In genomic region chr1:109565241-109565640, GRCh38 we compare ENCODE assay signal across 1 cellular context.
TF ChIP-seq lines count a peak whose summit lies in the region.

No MANE protein-coding gene starts in this region.

TF ChIP-seq in H1, 55 proteins besides CTCF, POLR2A, EP300 and RAD21:
- no peak for TF ChIP-seq CHD2 (IDR thresholded peaks at IDR 0.05; ENCODE audit: low read length)
- TF ChIP-seq, protein P1, sequence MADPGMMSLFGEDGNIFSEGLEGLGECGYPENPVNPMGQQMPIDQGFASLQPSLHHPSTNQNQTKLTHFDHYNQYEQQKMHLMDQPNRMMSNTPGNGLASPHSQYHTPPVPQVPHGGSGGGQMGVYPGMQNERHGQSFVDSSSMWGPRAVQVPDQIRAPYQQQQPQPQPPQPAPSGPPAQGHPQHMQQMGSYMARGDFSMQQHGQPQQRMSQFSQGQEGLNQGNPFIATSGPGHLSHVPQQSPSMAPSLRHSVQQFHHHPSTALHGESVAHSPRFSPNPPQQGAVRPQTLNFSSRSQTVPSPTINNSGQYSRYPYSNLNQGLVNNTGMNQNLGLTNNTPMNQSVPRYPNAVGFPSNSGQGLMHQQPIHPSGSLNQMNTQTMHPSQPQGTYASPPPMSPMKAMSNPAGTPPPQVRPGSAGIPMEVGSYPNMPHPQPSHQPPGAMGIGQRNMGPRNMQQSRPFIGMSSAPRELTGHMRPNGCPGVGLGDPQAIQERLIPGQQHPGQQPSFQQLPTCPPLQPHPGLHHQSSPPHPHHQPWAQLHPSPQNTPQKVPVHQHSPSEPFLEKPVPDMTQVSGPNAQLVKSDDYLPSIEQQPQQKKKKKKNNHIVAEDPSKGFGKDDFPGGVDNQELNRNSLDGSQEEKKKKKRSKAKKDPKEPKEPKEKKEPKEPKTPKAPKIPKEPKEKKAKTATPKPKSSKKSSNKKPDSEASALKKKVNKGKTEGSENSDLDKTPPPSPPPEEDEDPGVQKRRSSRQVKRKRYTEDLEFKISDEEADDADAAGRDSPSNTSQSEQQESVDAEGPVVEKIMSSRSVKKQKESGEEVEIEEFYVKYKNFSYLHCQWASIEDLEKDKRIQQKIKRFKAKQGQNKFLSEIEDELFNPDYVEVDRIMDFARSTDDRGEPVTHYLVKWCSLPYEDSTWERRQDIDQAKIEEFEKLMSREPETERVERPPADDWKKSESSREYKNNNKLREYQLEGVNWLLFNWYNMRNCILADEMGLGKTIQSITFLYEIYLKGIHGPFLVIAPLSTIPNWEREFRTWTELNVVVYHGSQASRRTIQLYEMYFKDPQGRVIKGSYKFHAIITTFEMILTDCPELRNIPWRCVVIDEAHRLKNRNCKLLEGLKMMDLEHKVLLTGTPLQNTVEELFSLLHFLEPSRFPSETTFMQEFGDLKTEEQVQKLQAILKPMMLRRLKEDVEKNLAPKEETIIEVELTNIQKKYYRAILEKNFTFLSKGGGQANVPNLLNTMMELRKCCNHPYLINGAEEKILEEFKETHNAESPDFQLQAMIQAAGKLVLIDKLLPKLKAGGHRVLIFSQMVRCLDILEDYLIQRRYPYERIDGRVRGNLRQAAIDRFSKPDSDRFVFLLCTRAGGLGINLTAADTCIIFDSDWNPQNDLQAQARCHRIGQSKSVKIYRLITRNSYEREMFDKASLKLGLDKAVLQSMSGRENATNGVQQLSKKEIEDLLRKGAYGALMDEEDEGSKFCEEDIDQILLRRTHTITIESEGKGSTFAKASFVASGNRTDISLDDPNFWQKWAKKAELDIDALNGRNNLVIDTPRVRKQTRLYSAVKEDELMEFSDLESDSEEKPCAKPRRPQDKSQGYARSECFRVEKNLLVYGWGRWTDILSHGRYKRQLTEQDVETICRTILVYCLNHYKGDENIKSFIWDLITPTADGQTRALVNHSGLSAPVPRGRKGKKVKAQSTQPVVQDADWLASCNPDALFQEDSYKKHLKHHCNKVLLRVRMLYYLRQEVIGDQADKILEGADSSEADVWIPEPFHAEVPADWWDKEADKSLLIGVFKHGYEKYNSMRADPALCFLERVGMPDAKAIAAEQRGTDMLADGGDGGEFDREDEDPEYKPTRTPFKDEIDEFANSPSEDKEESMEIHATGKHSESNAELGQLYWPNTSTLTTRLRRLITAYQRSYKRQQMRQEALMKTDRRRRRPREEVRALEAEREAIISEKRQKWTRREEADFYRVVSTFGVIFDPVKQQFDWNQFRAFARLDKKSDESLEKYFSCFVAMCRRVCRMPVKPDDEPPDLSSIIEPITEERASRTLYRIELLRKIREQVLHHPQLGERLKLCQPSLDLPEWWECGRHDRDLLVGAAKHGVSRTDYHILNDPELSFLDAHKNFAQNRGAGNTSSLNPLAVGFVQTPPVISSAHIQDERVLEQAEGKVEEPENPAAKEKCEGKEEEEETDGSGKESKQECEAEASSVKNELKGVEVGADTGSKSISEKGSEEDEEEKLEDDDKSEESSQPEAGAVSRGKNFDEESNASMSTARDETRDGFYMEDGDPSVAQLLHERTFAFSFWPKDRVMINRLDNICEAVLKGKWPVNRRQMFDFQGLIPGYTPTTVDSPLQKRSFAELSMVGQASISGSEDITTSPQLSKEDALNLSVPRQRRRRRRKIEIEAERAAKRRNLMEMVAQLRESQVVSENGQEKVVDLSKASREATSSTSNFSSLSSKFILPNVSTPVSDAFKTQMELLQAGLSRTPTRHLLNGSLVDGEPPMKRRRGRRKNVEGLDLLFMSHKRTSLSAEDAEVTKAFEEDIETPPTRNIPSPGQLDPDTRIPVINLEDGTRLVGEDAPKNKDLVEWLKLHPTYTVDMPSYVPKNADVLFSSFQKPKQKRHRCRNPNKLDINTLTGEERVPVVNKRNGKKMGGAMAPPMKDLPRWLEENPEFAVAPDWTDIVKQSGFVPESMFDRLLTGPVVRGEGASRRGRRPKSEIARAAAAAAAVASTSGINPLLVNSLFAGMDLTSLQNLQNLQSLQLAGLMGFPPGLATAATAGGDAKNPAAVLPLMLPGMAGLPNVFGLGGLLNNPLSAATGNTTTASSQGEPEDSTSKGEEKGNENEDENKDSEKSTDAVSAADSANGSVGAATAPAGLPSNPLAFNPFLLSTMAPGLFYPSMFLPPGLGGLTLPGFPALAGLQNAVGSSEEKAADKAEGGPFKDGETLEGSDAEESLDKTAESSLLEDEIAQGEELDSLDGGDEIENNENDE (IDR thresholded peaks at IDR 0.05; ENCODE audit: insufficient replicate concordance, low read length), result no peak
- TF ChIP-seq SAP30 (IDR thresholded peaks at IDR 0.05; ENCODE audit: insufficient read depth, insufficient replicate concordance, low read length), result no peak
- TF ChIP-seq POU5F1 (IDR thresholded peaks at IDR 0.05; ENCODE audit: low read depth, low read length), result no peak
